In genomic region chr10:18102404-18102803, GRCh38 we compare ENCODE assay signal across 29 cellular contexts. TPM values are rescaled to one million over a fixed set of nuclear protein-coding genes. Genes with fewer than 3 reads are reported as not detected.
"Had no signal": no experiment of that assay in that cellular context is flagged by ENCODE, and none has a peak within 500 bp of the region (broad histone marks: within the 10 kb centered on the region; RNA-seq: fewer than 3 reads in every experiment).

No MANE protein-coding gene starts in this region.

- H3K27ac ChIP-seq: neural progenitor cell, ovary, parathyroid adenoma, psoas muscle, skin epidermis, spleen, suprapubic skin, testis, tibial artery, transverse colon, upper lobe of right lung, uterus had no signal

- DNase-seq: natural killer cell; occipital lobe; ovary; posterior cingulate gyrus; psoas muscle; right cardiac atrium; spleen; stimulated activated CD4-positive, alpha-beta T cell treated with anti-CD3 and anti-CD28 coated beads, Interleukin-12 subunit alpha, Interleukin-12 subunit beta, amount 100 ng/mL, for 4 hours; stimulated activated CD4-positive, alpha-beta T cell treated with anti-CD3 and anti-CD28 coated beads, Interleukin-1b, Interleukin-23, amount 100 ng/mL, for 48 hours; stimulated activated CD4-positive, alpha-beta T cell treated with anti-CD3 and anti-CD28 coated beads, Interleukin-4, amount 100 ng/mL, for 1 hour; stimulated activated CD4-positive, alpha-beta T cell treated with anti-CD3 and anti-CD28 coated beads, Interleukin-4, amount 100 ng/mL, for 4 hours; stimulated activated CD8-positive, alpha-beta memory T cell treated with anti-CD3 and anti-CD28 coated beads, Interleukin-4, amount 100 ng/mL, for 48 hours; stimulated activated naive CD4-positive, alpha-beta T cell; stimulated activated naive CD8-positive, alpha-beta T cell treated with anti-CD3 and anti-CD28 coated beads, Interleukin-15, amount 100 ng/mL, for 72 hours; stimulated activated naive CD8-positive, alpha-beta T cell treated with anti-CD3 and anti-CD28 coated beads, Interleukin-15, Interleukin-2, amounts not matched to agents 100 U/mL and 50 U/mL, for 24 hours; substantia nigra; testis; tibial artery; transverse colon; upper lobe of right lung; uterus had no signal

- H3K4me3 ChIP-seq: neural progenitor cell, ovary, psoas muscle, skin epidermis, smooth muscle cell, spleen, suprapubic skin, testis, tibial artery, transverse colon, upper lobe of right lung, uterus had no signal

- ATAC-seq: natural killer cell; psoas muscle; right cardiac atrium; sciatic nerve; stimulated activated memory B cell treated with anti-CD40 and anti-IgM and Interleukin-4, amounts not matched to agents 10 μg/mL and 1 μg/mL and 100 μg/mL, for 72 hours; stimulated activated naive CD8-positive, alpha-beta T cell treated with anti-CD3 and anti-CD28 coated beads, Interleukin-15, amount 100 ng/mL, for 72 hours; stimulated activated naive CD8-positive, alpha-beta T cell treated with anti-CD3 and anti-CD28 coated beads, Interleukin-15, Interleukin-2, amounts not matched to agents 100 U/mL and 50 U/mL, for 24 hours; upper lobe of right lung had no signal

- H3K4me2 ChIP-seq: neural progenitor cell, smooth muscle cell had no signal

- H3K27me3 ChIP-seq: neural progenitor cell, ovary, spleen, suprapubic skin, testis, tibial artery, transverse colon, upper lobe of right lung, uterus had no signal

- H3K4me1 ChIP-seq: parathyroid adenoma, psoas muscle, spleen, suprapubic skin, testis, tibial artery, transverse colon, upper lobe of right lung, uterus had no signal

- H3K79me2 ChIP-seq: parathyroid adenoma had no signal

- H3K9me3 ChIP-seq: ovary, psoas muscle, spleen, suprapubic skin, testis, tibial artery, transverse colon, upper lobe of right lung, uterus had no signal

- H2AFZ ChIP-seq: neural progenitor cell, parathyroid adenoma had no signal

- H3K36me3 ChIP-seq: neural progenitor cell, ovary, spleen, suprapubic skin, tibial artery, transverse colon, upper lobe of right lung, uterus had no signal

- H3K9ac ChIP-seq: neural progenitor cell, parathyroid adenoma had no signal

RNA-seq across cellular contexts. Expression of gene CACNB2, which starts 37.8 kb away (rescaled TPM):
- total RNA-seq: natural killer cell, renal cortical epithelial cell had no signal
